ENCODE assay signal across 8 cellular contexts in the genomic region with DNA sequence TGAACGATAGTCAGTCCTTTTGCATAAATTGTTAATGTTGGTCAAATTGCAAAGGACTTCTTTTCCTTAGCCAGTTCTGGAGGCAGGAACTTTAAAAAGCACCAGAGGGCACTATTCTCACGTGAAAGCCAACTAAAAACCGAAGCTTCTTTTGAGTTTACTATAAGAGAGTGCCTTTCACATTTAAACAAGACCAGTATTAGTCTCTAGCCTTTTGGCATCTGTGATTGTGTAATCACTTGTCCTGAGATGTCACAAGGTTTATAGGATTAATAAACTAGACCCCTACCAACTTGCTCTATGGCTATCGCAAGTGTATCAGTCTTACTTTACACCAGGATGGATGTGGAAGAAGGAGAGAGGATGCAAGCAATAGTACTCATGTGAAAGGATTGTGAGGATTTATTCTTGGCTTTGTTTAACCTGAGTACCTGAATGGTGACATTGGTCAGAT. TPM values are rescaled to one million over a fixed set of nuclear protein-coding genes. Genes with fewer than 3 reads are reported as not detected.
DNase-seq lines count a peak whose midpoint lies in the region; ATAC-seq, FAIRE-seq and TF ChIP-seq lines count a peak whose summit lies in the region.

No MANE protein-coding gene starts in this region.

- peak; percentile 93 for ATAC-seq in HG02759 (IDR thresholded peaks at IDR 0.05; ENCODE audit: unreplicated experiment)

- H3K36me3 ChIP-seq in hepatocyte (replicated peaks; ENCODE audit: insufficient read depth, low read depth): no peaks in the 10 kb centered on the region
- no peaks in the 10 kb centered on the region for H3K36me3 ChIP-seq in small intestine (ENCODE audit: control insufficient read depth in 2 of 2, insufficient read depth in 2 of 2, low read length in 2 of 2)

- H4K20me1 ChIP-seq in hepatocyte (ENCODE audit: insufficient read depth, poor library complexity, severe bottlenecking): no peaks in the 10 kb centered on the region

- no peaks in the 10 kb centered on the region for H3K9me3 ChIP-seq in hepatocyte (ENCODE audit: low read depth)
- no peaks in the 10 kb centered on the region for H3K9me3 ChIP-seq in small intestine (ENCODE audit: control insufficient read depth, low read depth)

- H3K4me2 ChIP-seq in hepatocyte: peak overlapping the region; percentile 18

- H3K4me1 ChIP-seq in hepatocyte (ENCODE audit: insufficient read depth): peaks cover 25% of the 10 kb centered on the region
- H3K4me1 ChIP-seq in small intestine (ENCODE audit: control insufficient read depth in 2 of 2, insufficient read depth in 1 of 2, low read depth in 1 of 2, low read length in 1 of 2): no peaks in the 10 kb centered on the region

- FAIRE-seq in small intestine (lab: Jason Lieb, UNC): no peak

- no peak overlapping the region for H3K4me3 ChIP-seq in hepatocyte
- H3K4me3 ChIP-seq in small intestine (ENCODE audit: low read depth in 1 of 2, low read length in 2 of 2): no peak overlapping the region

- H3K79me2 ChIP-seq in hepatocyte: no peaks in the 10 kb centered on the region

- TF ChIP-seq CTCF in GM12872 (IDR thresholded peaks at IDR 0.05; ENCODE audit: insufficient read depth, low read depth, low read length) (peak; percentile 66), hepatocyte (IDR thresholded peaks at IDR 0.05; ENCODE audit: poor library complexity) (peak; percentile 71)

- no peak overlapping the region for H2AFZ ChIP-seq in hepatocyte

- H3K27ac ChIP-seq in hepatocyte (no peak overlapping the region), small intestine (ENCODE audit: low read depth in 1 of 2, low read length in 1 of 2) (no peak overlapping the region)

- DNase-seq in AG08396 (ENCODE audit: low spot score): peak; percentile 41
- DNase-seq in NCI-H2227 treated with DMSO at 0.1 percent for 48 hours (lab: John Stamatoyannopoulos, UW): peak; percentile 60
- DNase-seq in amniotic epithelial cell (ENCODE audit: low read depth): peak; percentile 59
- peak; percentile 58 for DNase-seq in hepatocyte (ENCODE audit: low spot score)
- peak; percentile 56 for DNase-seq in small intestine
- no peak for DNase-seq in stimulated activated CD4-positive, alpha-beta T cell treated with anti-CD3 and anti-CD28 coated beads, Interleukin-1b, Interleukin-23, amount 100 ng/mL, for 48 hours

- H3K9me2 ChIP-seq in hepatocyte (replicated peaks; ENCODE audit: insufficient read depth): no peaks in the 10 kb centered on the region

- H3K27me3 ChIP-seq in hepatocyte (no peaks in the 10 kb centered on the region), small intestine (ENCODE audit: control insufficient read depth in 2 of 2, insufficient read depth in 2 of 2, low read length in 2 of 2) (no peaks in the 10 kb centered on the region)

- 26% methylated on average over 4 of the region's 4 CpGs for WGBS in hepatocyte (ENCODE audit: low lambda C conversion rate, missing lambda C conversion rate)
- WGBS in small intestine, 3 donors: 25 to 29% (median 26%) methylated on average over 4 of the region's 4 CpGs

RNA-seq across cellular contexts. Expression of a gene that starts 14.4 kb away (rescaled TPM):
- total RNA-seq in hepatocyte: 6.1 and 6.6 TPM in 2 replicates
- polyA plus RNA-seq in hepatocyte (1.6 and 3.1 TPM in 2 replicates), small intestine (1 to 10 TPM; 1.0 to 2.2 (median 1.1) TPM)
